In the genomic region with DNA sequence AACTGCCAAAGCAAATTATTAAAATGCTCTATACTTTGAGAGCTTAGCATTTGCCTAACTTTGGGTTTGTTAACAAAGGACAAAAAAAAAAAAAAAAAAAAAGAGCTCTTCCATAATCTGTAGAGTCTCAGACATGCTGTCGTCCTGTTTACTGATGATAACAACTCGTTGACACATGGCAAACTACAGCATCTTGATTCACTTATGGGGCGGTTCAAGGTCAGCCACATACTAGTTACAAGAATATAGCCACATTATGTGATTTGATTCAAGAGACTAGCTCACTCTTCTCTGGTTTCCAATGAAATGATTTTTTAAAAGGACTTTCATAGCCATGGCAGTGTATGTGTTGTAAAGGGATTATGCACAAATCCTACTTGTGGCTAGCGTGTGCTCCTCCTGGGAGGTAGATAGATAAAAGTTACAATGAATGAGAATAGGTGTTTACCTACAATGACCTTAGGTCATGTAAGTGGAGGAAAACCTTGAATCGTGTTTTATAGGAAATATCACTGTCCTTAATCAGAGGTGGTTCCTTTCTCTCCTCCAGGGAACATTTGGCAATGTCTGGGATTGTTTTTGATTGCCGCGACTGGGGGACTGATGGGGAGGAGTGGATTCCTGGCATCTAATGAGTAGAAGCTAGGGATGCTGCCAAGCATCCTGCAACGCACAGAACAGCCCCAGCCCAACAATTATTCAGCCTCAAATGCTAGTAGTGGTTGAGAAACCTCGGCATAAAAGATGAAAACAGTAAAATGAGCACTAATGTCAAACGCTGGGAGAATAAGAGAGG, we compare ENCODE assay signal across 2 cellular contexts.
TF ChIP-seq lines count a peak whose summit lies in the region.

No MANE protein-coding gene starts in this region.

TF ChIP-seq in HCT116, 20 proteins besides CTCF, POLR2A, EP300 and RAD21:
- TF ChIP-seq SIN3A (IDR thresholded peaks at IDR 0.05; ENCODE audit: low read depth) (no peak), TCF7L2 (IDR thresholded peaks at IDR 0.05; ENCODE audit: borderline replicate concordance, extremely low read depth, insufficient read depth, insufficient read length) (peak; percentile 24), ZNF274 (IDR thresholded peaks at IDR 0.05; ENCODE audit: low read depth, low read length) (no peak)
- TF ChIP-seq, protein P1, sequence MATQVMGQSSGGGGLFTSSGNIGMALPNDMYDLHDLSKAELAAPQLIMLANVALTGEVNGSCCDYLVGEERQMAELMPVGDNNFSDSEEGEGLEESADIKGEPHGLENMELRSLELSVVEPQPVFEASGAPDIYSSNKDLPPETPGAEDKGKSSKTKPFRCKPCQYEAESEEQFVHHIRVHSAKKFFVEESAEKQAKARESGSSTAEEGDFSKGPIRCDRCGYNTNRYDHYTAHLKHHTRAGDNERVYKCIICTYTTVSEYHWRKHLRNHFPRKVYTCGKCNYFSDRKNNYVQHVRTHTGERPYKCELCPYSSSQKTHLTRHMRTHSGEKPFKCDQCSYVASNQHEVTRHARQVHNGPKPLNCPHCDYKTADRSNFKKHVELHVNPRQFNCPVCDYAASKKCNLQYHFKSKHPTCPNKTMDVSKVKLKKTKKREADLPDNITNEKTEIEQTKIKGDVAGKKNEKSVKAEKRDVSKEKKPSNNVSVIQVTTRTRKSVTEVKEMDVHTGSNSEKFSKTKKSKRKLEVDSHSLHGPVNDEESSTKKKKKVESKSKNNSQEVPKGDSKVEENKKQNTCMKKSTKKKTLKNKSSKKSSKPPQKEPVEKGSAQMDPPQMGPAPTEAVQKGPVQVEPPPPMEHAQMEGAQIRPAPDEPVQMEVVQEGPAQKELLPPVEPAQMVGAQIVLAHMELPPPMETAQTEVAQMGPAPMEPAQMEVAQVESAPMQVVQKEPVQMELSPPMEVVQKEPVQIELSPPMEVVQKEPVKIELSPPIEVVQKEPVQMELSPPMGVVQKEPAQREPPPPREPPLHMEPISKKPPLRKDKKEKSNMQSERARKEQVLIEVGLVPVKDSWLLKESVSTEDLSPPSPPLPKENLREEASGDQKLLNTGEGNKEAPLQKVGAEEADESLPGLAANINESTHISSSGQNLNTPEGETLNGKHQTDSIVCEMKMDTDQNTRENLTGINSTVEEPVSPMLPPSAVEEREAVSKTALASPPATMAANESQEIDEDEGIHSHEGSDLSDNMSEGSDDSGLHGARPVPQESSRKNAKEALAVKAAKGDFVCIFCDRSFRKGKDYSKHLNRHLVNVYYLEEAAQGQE (IDR thresholded peaks at IDR 0.05; ENCODE audit: low read depth): no peak
- TF ChIP-seq, protein P2, sequence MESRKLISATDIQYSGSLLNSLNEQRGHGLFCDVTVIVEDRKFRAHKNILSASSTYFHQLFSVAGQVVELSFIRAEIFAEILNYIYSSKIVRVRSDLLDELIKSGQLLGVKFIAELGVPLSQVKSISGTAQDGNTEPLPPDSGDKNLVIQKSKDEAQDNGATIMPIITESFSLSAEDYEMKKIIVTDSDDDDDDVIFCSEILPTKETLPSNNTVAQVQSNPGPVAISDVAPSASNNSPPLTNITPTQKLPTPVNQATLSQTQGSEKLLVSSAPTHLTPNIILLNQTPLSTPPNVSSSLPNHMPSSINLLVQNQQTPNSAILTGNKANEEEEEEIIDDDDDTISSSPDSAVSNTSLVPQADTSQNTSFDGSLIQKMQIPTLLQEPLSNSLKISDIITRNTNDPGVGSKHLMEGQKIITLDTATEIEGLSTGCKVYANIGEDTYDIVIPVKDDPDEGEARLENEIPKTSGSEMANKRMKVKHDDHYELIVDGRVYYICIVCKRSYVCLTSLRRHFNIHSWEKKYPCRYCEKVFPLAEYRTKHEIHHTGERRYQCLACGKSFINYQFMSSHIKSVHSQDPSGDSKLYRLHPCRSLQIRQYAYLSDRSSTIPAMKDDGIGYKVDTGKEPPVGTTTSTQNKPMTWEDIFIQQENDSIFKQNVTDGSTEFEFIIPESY (IDR thresholded peaks at IDR 0.05; ENCODE audit: extremely low read depth, insufficient replicate concordance, low read length): no peak

TF ChIP-seq in H1, 55 proteins besides CTCF, POLR2A, EP300 and RAD21:
- no peak for TF ChIP-seq SIRT6 (IDR thresholded peaks at IDR 0.05; ENCODE audit: low read length)
- TF ChIP-seq TBP (IDR thresholded peaks at IDR 0.05; ENCODE audit: low read depth, low read length): no peak
- TF ChIP-seq EGR1 (IDR thresholded peaks at IDR 0.05; ENCODE audit: borderline replicate concordance, low read depth, low read length): no peak
- TF ChIP-seq HDAC6 (IDR thresholded peaks at IDR 0.05; ENCODE audit: low read depth, low read length): no peak
- no peak for TF ChIP-seq MAFK (IDR thresholded peaks at IDR 0.05; ENCODE audit: low read depth, low read length)
- TF ChIP-seq RBBP5 (IDR thresholded peaks at IDR 0.05; ENCODE audit: borderline replicate concordance, low read depth, low read length): no peak
- TF ChIP-seq HDAC2 (IDR thresholded peaks at IDR 0.05; ENCODE audit: borderline replicate concordance in 1 of 2, low read depth in 2 of 2, low read length in 2 of 2): no peak
- no peak for TF ChIP-seq YY1 (IDR thresholded peaks at IDR 0.05; ENCODE audit: low read depth, low read length)
- TF ChIP-seq POLR2AphosphoS5 (IDR thresholded peaks at IDR 0.05; ENCODE audit: low read depth, low read length): no peak
- no peak for TF ChIP-seq SIX5 (IDR thresholded peaks at IDR 0.05; ENCODE audit: low read depth, low read length)
- TF ChIP-seq KDM1A (IDR thresholded peaks at IDR 0.05; ENCODE audit: borderline replicate concordance, low read length): no peak
- no peak for TF ChIP-seq SRF (IDR thresholded peaks at IDR 0.05; ENCODE audit: low read depth, low read length)
- no peak for TF ChIP-seq TCF12 (IDR thresholded peaks at IDR 0.05; ENCODE audit: low read depth, low read length)
- no peak for TF ChIP-seq KDM5A (IDR thresholded peaks at IDR 0.05; ENCODE audit: low read length)
- TF ChIP-seq NRF1 (IDR thresholded peaks at IDR 0.05; ENCODE audit: low read depth, low read length): no peak
- TF ChIP-seq TAF7 (optimal IDR thresholded peaks at IDR 0.05; ENCODE audit: borderline replicate concordance, low read depth, low read length): no peak
- no peak for TF ChIP-seq KDM4A (IDR thresholded peaks at IDR 0.05; ENCODE audit: low read depth, low read length, severe bottlenecking)
- no peak for TF ChIP-seq SP4 (IDR thresholded peaks at IDR 0.05; ENCODE audit: low read length)
- TF ChIP-seq JUND (IDR thresholded peaks at IDR 0.05; ENCODE audit: low read length): no peak
- no peak for TF ChIP-seq RNF2 (IDR thresholded peaks at IDR 0.05; ENCODE audit: borderline replicate concordance, low read depth, low read length, missing control alignments, poor library complexity, severe bottlenecking)
